1 cellular context compared by ENCODE assay signal in genomic region chr15:80773122-80773551, GRCh38.
TF ChIP-seq lines count a peak whose summit lies in the region.

No MANE protein-coding gene starts in this region.

TF ChIP-seq in HEK293, 187 proteins besides CTCF, POLR2A, EP300 and RAD21 (continued from another document and continues in another):
- TF ChIP-seq REST (tag by site-specific recombination; IDR thresholded peaks at IDR 0.05): no peak
- TF ChIP-seq ZNF660 (tag by site-specific recombination; IDR thresholded peaks at IDR 0.05): peak; percentile 66; the same call in 1 of the 2 replicates
- peak; percentile 90 for TF ChIP-seq ZBTB1 (tag by site-specific recombination; IDR thresholded peaks at IDR 0.05)
- TF ChIP-seq ZNF292 (tag by site-specific recombination; IDR thresholded peaks at IDR 0.05; ENCODE audit: borderline replicate concordance, low read depth): no peak
- peak; percentile 62 for TF ChIP-seq ZNF184 (tag by site-specific recombination; IDR thresholded peaks at IDR 0.05)
- TF ChIP-seq ZNF449 (tag by site-specific recombination; IDR thresholded peaks at IDR 0.05): 0 out of 2 replicates have a peak, but pooled peaks have one; percentile 36
- no peak for TF ChIP-seq ZNF692 (tag by site-specific recombination; IDR thresholded peaks at IDR 0.05)
- peak; percentile 69 for TF ChIP-seq ZNF10 (tag by site-specific recombination; IDR thresholded peaks at IDR 0.05)
- TF ChIP-seq GLI4 (tag by site-specific recombination; IDR thresholded peaks at IDR 0.05): no peak
- no peak for TF ChIP-seq ZNF274 (IDR thresholded peaks at IDR 0.05; ENCODE audit: low read length)
- no peak for TF ChIP-seq ZNF274 (tag by site-specific recombination; IDR thresholded peaks at IDR 0.05; ENCODE audit: borderline replicate concordance)
- no peak for TF ChIP-seq ZNF23 (tag by site-specific recombination; IDR thresholded peaks at IDR 0.05; ENCODE audit: borderline replicate concordance)
- peak; percentile 32; the same call in 1 of the 2 replicates for TF ChIP-seq PATZ1 (tag by site-specific recombination; IDR thresholded peaks at IDR 0.05)
- TF ChIP-seq GLIS2 (tag by site-specific recombination; IDR thresholded peaks at IDR 0.05): no peak
- no peak for TF ChIP-seq ZNF544 (tag by site-specific recombination; IDR thresholded peaks at IDR 0.05)
- no peak for TF ChIP-seq ZNF654 (tag by site-specific recombination; IDR thresholded peaks at IDR 0.05; ENCODE audit: low read depth)
- TF ChIP-seq ZNF146 (tag by site-specific recombination; IDR thresholded peaks at IDR 0.05): 0 out of 2 replicates have a peak, but pooled peaks have one; percentile 19
- TF ChIP-seq TCF7L2 (IDR thresholded peaks at IDR 0.05; ENCODE audit: borderline replicate concordance, low read depth, low read length): no peak
- TF ChIP-seq ZNF76 (tag by site-specific recombination; IDR thresholded peaks at IDR 0.05; ENCODE audit: borderline replicate concordance, low read depth): no peak; the same call in 1 of the 2 replicates
- no peak for TF ChIP-seq ZNF513 (tag by site-specific recombination; IDR thresholded peaks at IDR 0.05)
- TF ChIP-seq OSR2 (tag by site-specific recombination; IDR thresholded peaks at IDR 0.05): peak; percentile 100
- no peak for TF ChIP-seq ZNF398 (tag by site-specific recombination; IDR thresholded peaks at IDR 0.05)
- TF ChIP-seq ZNF24 (tag by site-specific recombination; IDR thresholded peaks at IDR 0.05): peak; percentile 90
- no peak for TF ChIP-seq ZFP41 (tag by site-specific recombination; IDR thresholded peaks at IDR 0.05; ENCODE audit: borderline replicate concordance)
- peak; percentile 81; the same call in 1 of the 2 replicates for TF ChIP-seq PRDM4 (tag by site-specific recombination; IDR thresholded peaks at IDR 0.05)
- peak; percentile 97 for TF ChIP-seq ZNF629 (tag by site-specific recombination; IDR thresholded peaks at IDR 0.05)
- peak; percentile 56; the same call in 1 of the 2 replicates for TF ChIP-seq ZFP69B (tag by site-specific recombination; IDR thresholded peaks at IDR 0.05)
- TF ChIP-seq ZNF280C (tag by site-specific recombination; IDR thresholded peaks at IDR 0.05): no peak
- no peak for TF ChIP-seq ZNF560 (tag by site-specific recombination; IDR thresholded peaks at IDR 0.05; ENCODE audit: borderline replicate concordance)
- 0 out of 2 replicates have a peak, but pooled peaks have one; percentile 49 for TF ChIP-seq ZNF610 (tag by site-specific recombination; IDR thresholded peaks at IDR 0.05; ENCODE audit: borderline replicate concordance)
- TF ChIP-seq ZNF266 (tag by site-specific recombination; IDR thresholded peaks at IDR 0.05; ENCODE audit: low read depth): no peak
- no peak for TF ChIP-seq ZNF530 (tag by site-specific recombination; IDR thresholded peaks at IDR 0.05; ENCODE audit: low read depth)
- TF ChIP-seq ZNF132 (tag by site-specific recombination; IDR thresholded peaks at IDR 0.05; ENCODE audit: borderline replicate concordance): no peak
- peak; percentile 70; the same call in 1 of the 2 replicates for TF ChIP-seq ZNF394 (tag by site-specific recombination; IDR thresholded peaks at IDR 0.05; ENCODE audit: borderline replicate concordance)
- no peak for TF ChIP-seq PBX3 (CRISPR knock-in tag; IDR thresholded peaks at IDR 0.05)
- no peak for TF ChIP-seq ZNF175 (tag by site-specific recombination; IDR thresholded peaks at IDR 0.05)
- TF ChIP-seq ZNF600 (tag by site-specific recombination; IDR thresholded peaks at IDR 0.05): peak; percentile 94
- TF ChIP-seq KLF8 (tag by site-specific recombination; IDR thresholded peaks at IDR 0.05): peak; percentile 66
- TF ChIP-seq ZNF223 (tag by site-specific recombination; IDR thresholded peaks at IDR 0.05): no peak
- TF ChIP-seq ZNF112 (tag by site-specific recombination; IDR thresholded peaks at IDR 0.05): no peak
- TF ChIP-seq ZNF311 (tag by site-specific recombination; IDR thresholded peaks at IDR 0.05; ENCODE audit: borderline replicate concordance): no peak
- no peak for TF ChIP-seq YY1 (tag by site-specific recombination; IDR thresholded peaks at IDR 0.05)
